In genomic region chr1:86833461-86834215, GRCh38 we compare ENCODE assay signal across 8 cellular contexts.
A peak's percentile ranks its signal among the peaks of the same experiment; 100 is the strongest.
DNase-seq lines count a peak whose midpoint lies in the region; ATAC-seq and TF ChIP-seq lines count a peak whose summit lies in the region.

No MANE protein-coding gene starts in this region.

- POLR2A ChIA-PET in activated B cell treated with CpG ODN at 0.5 μM for 24 hours (lab: Charles Lee), result no interaction called here

- CTCF ChIA-PET in activated B cell treated with CpG ODN at 0.5 μM for 24 hours (lab: Charles Lee), result interaction anchor here (0.6 to 9.7 kb wide), 24 partner anchors 13 to 256 kb away, joined by 3 to 185 read pairs (median 3); partner anchors contain the start of genes HS2ST1 and SELENOF

- H3K4me3 Mint-ChIP-seq in activated B cell treated with CpG ODN at 0.5 μM for 24 hours, result no peak overlapping the region
- no peak overlapping the region for H3K4me3 Mint-ChIP-seq in central memory CD8-positive, alpha-beta T cell

- peak overlapping the region; percentile 67 for H3K27ac Mint-ChIP-seq in activated B cell treated with CpG ODN at 0.5 μM for 24 hours
- no peak overlapping the region for H3K27ac Mint-ChIP-seq in central memory CD8-positive, alpha-beta T cell (ENCODE audit: low read depth)

- intact Hi-C loops in activated B cell treated with CpG ODN at 0.5 μM for 24 hours (cut with micrococcal nuclease), result loop anchor here (1.0 to 5.0 kb wide), 5 partner anchors 81 to 451 kb away; partner anchors contain the start of genes HS2ST1 and SELENOF

- in situ Hi-C loops in ACHN (cut with HindIII; ENCODE audit: low pct_ligation_motif_present, low pct_unique_long_range_greater_than_20kb, low sequenced_read_pairs), result no loop called here

- H3K36me3 Mint-ChIP-seq in activated B cell treated with CpG ODN at 0.5 μM for 24 hours (ENCODE audit: low read depth), result no peaks in the 10 kb centered on the region
- peaks cover under 1% of the 10 kb centered on the region for H3K36me3 Mint-ChIP-seq in central memory CD8-positive, alpha-beta T cell (ENCODE audit: insufficient read depth)

- DNase-seq in ACHN, result peak; percentile 83
- peak; percentile 90 for DNase-seq in NCI-H2227 treated with DMSO at 0.1 percent for 48 hours (lab: John Stamatoyannopoulos, UW)
- peak; percentile 22 for DNase-seq in activated B cell treated with CpG ODN at 0.5 μM for 24 hours
- DNase-seq in central memory CD8-positive, alpha-beta T cell (ENCODE audit: low spot score in 2 of 2), result peak; percentile 18 to 27
- DNase-seq in kidney tubule cell (ENCODE audit: low spot score), result peak; percentile 84
- peak; percentile 24 for DNase-seq in stimulated activated CD4-positive, alpha-beta T cell treated with anti-CD3 and anti-CD28 coated beads, Interleukin-2, amount 100 ng/mL, for 4 hours (ENCODE audit: low read depth)

- H3K27me3 Mint-ChIP-seq in activated B cell treated with CpG ODN at 0.5 μM for 24 hours, result no peaks in the 10 kb centered on the region
- H3K27me3 Mint-ChIP-seq in central memory CD8-positive, alpha-beta T cell, result no peaks in the 10 kb centered on the region

- ATAC-seq in GM18511 (IDR thresholded peaks at IDR 0.05; ENCODE audit: unreplicated experiment) (peak; percentile 90), HG03108 (IDR thresholded peaks at IDR 0.05; ENCODE audit: unreplicated experiment) (peak; percentile 52), activated B cell treated with CpG ODN at 0.5 μM for 24 hours (ENCODE audit: low read depth) (peak; percentile 88)
- peak; percentile 58 for ATAC-seq in central memory CD8-positive, alpha-beta T cell (replicated peaks; ENCODE audit: extremely low read depth, poor library complexity, severe bottlenecking)

- H3K4me1 Mint-ChIP-seq in activated B cell treated with CpG ODN at 0.5 μM for 24 hours, result peaks cover 4% of the 10 kb centered on the region
- H3K4me1 Mint-ChIP-seq in central memory CD8-positive, alpha-beta T cell, result peaks cover 7% of the 10 kb centered on the region

- H3K9me3 Mint-ChIP-seq in activated B cell treated with CpG ODN at 0.5 μM for 24 hours, result no peaks in the 10 kb centered on the region
- no peaks in the 10 kb centered on the region for H3K9me3 Mint-ChIP-seq in central memory CD8-positive, alpha-beta T cell

- no peak for TF ChIP-seq CTCF in activated B cell treated with CpG ODN at 0.5 μM for 24 hours (IDR thresholded peaks at IDR 0.05)

Comparison
In these comparisons a context has a peak if more than half of its experiments do, and no peak if none do; other contexts are left out.
1. Peak in every context shown above with its lines: DNase-seq and ATAC-seq.
2. DNase-seq: peak in every context shown above with its lines; median percentile 90 in NCI-H2227 treated with DMSO at 0.1 percent for 48 hours; 84 in kidney tubule cell; 83 in ACHN; 24 in stimulated activated CD4-positive, alpha-beta T cell treated with anti-CD3 and anti-CD28 coated beads, Interleukin-2, amount 100 ng/mL, for 4 hours; 22 in central memory CD8-positive, alpha-beta T cell; 22 in activated B cell treated with CpG ODN at 0.5 μM for 24 hours.